In the genomic region with DNA sequence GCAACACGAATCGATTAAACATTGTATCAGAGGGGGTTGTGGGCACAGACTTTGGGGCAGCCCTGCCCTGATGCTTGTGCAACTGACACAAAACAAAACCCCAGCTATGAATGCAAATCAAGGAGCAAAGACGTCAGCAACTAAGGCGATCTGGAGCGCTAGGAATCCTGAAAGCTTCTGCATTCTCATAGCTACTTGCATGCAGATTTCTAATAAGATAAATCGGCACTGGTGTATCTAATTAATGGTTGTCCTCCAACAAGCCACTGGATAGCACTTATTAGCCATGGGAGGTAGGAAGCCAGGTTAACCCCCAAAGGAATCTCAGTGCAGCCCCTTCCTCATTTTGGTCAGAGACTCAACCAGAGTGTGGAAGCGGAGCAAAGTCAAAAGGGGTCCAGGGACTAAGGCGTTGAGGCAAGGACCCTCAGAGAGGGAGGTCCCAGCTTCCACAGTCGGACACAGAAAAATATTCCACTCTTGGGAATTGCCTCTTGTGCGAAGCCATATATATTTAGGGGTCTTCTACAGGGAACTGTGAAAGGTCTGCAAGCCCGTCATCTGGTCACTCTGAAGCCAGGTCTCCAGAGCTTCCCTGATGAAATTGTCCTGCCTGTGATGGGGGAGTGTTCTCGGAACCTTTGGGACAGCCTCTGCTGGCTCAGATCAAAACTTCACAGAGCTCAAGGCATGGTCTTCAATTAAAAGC, we compare ENCODE assay signal across 9 cellular contexts.
DNase-seq lines count a peak whose midpoint lies in the region; ATAC-seq and TF ChIP-seq lines count a peak whose summit lies in the region.
"Had no signal": no experiment of that assay in that cellular context is flagged by ENCODE, and none has a peak within 500 bp of the region (broad histone marks: within the 10 kb centered on the region; RNA-seq: fewer than 3 reads in every experiment).

No MANE protein-coding gene starts in this region.

- ATAC-seq in heart right ventricle (peak in 1 of 8 donors; percentile 39), HG03039 (IDR thresholded peaks at IDR 0.05; ENCODE audit: unreplicated experiment) (no peak), GM18519 (IDR thresholded peaks at IDR 0.05; ENCODE audit: low FRiP score, unreplicated experiment) (no peak)

- H3K4me1 ChIP-seq in SJSA1 (replicated peaks) (peaks cover 35% of the 10 kb centered on the region), heart right ventricle (peaks cover 4 to 45% (median 28%) of the 10 kb centered on the region in 9 donors), spleen (peaks cover 0 to 40% (median 17%) of the 10 kb centered on the region in 6 donors)

- H3K27me3 ChIP-seq in SJSA1 (replicated peaks) (peaks cover 17% of the 10 kb centered on the region), heart right ventricle (peaks cover 5 to 67% (median 67%) of the 10 kb centered on the region in 7 donors), spleen (replicated peaks in 1 of 7) (peaks cover 5 to 98% (median 58%) of the 10 kb centered on the region in 7 donors)

- no peak for TF ChIP-seq POLR2A in spleen (IDR thresholded peaks at IDR 0.05)

- H3K4me3 ChIP-seq in SJSA1 = peak overlapping the region; percentile 28
- H3K4me3 ChIP-seq in heart right ventricle = peak overlapping the region in 9 of 10 donors; percentile 19 to 52 (median 38)
- peak overlapping the region in 3 of 8 donors; percentile 3 to 44 (median 17) for H3K4me3 ChIP-seq in spleen

- TF ChIP-seq CTCF in heart right ventricle (IDR thresholded peaks at IDR 0.05) (no peak), spleen (IDR thresholded peaks at IDR 0.05 in 8 of 11, conservative IDR thresholded peaks at IDR 0.05 in 3 of 11) (no peak)

- H3K27ac ChIP-seq in SJSA1 = peak overlapping the region; percentile 76; the same call in 1 of the 2 replicates
- H3K27ac ChIP-seq in heart right ventricle = peak overlapping the region in 7 of 10 donors; percentile 4 to 90 (median 84)
- H3K27ac ChIP-seq in spleen = peak overlapping the region in 1 of 8 donors; percentile 59

- intact Hi-C loops in heart right ventricle (cut with DNase I) = loop anchor here in 2 of 10 donors (5.0 to 10.0 kb wide), 2 partner anchors 88 to 91 kb away; no protein-coding TSS in a partner anchor
- intact Hi-C loops in spleen (cut with DNase I; ENCODE audit: low total_unique reads) = no loop called here

- H3K9me3 ChIP-seq in SJSA1 (replicated peaks) = no peaks in the 10 kb centered on the region
- no peaks in the 10 kb centered on the region for H3K9me3 ChIP-seq in heart right ventricle
- no peaks in the 10 kb centered on the region for H3K9me3 ChIP-seq in spleen

- H3K36me3 ChIP-seq in SJSA1 = no peaks in the 10 kb centered on the region
- H3K36me3 ChIP-seq in heart right ventricle = no peaks in the 10 kb centered on the region
- H3K36me3 ChIP-seq in spleen = no peaks in the 10 kb centered on the region

- 6 to 7% methylated on average over 12 of the region's 12 CpGs for WGBS in heart right ventricle, 2 donors
- WGBS in spleen, 5 donors = 15 to 22% (median 19%) methylated on average over 12 of the region's 12 CpGs

- DNase-seq in EH (ENCODE audit: low read depth) (peak; percentile 73), SJSA1 (ENCODE audit: low read depth in 1 of 2, low spot score in 2 of 2) (no peak), heart right ventricle (no peak), retina (peak; percentile 65), spleen (no peak)
- DNase-seq in stimulated activated CD4-positive, alpha-beta T cell treated with anti-CD3 and anti-CD28 coated beads, Interleukin-12 subunit alpha, Interleukin-12 subunit beta, amount 100 ng/mL, for 4 hours = no peak
- DNase-seq: activated CD4-positive, alpha-beta T cell treated with anti-CD3 and anti-CD28 coated beads, Interleukin-2, amount 50 U/mL, for 1 hour had no signal

Comparison
In these comparisons a context has a peak if more than half of its experiments do, and no peak if none do; other contexts are left out.
1. DNase-seq: peak in EH (single experiment) and retina (single experiment); none in SJSA1 (0 of 2), heart right ventricle (0 of 2), spleen (single experiment) and stimulated activated CD4-positive, alpha-beta T cell treated with anti-CD3 and anti-CD28 coated beads, Interleukin-12 subunit alpha, Interleukin-12 subunit beta, amount 100 ng/mL, for 4 hours (single experiment).